ENCODE assay signal across 14 cellular contexts in the genomic region with DNA sequence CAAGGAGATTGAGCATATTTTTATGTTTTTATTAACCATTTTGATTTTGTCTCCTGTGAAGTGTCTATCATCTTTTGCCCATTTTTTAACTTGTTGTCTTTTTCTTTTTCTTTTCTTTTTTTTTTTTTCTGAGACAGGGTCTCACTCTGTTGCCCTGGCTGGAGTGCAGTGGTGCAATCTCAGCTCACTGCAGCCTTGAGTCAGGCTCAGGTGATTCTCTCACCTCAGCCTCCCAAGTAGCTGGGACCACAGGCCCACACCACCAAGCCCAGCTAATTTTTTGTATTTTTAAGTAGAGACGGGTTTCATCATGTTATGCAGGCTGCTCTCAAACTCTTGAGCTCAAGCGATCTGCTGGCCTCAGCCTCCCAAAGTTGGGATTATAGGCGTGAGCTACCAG. TPM values are rescaled to one million over a fixed set of nuclear protein-coding genes. Genes with fewer than 3 reads are reported as not detected.
DNase-seq lines count a peak whose midpoint lies in the region; ATAC-seq, FAIRE-seq and TF ChIP-seq lines count a peak whose summit lies in the region.
"Had no signal": no experiment of that assay in that cellular context is flagged by ENCODE, and none has a peak within 500 bp of the region (broad histone marks: within the 10 kb centered on the region; RNA-seq: fewer than 3 reads in every experiment).

No MANE protein-coding gene starts in this region.

- H3K27ac Mint-ChIP-seq in CD4-positive, CD25-positive, alpha-beta regulatory T cell, result peak overlapping the region; percentile 92 to 93 (median 93)
- H3K27ac Mint-ChIP-seq in naive thymus-derived CD4-positive, alpha-beta T cell, result peak overlapping the region; percentile 91 to 98 (median 94)

- H3K27me3 Mint-ChIP-seq in CD4-positive, CD25-positive, alpha-beta regulatory T cell, result no peaks in the 10 kb centered on the region
- H3K27me3 Mint-ChIP-seq in naive thymus-derived CD4-positive, alpha-beta T cell, result no peaks in the 10 kb centered on the region

- peak overlapping the region; percentile 62 for H3K9ac ChIP-seq in DND-41 (ENCODE audit: low read depth, low read length)

- H3K9me3 Mint-ChIP-seq in CD4-positive, CD25-positive, alpha-beta regulatory T cell, result peaks cover 0 to 3% (median 0%) of the 10 kb centered on the region in 7 donors
- peaks cover 0 to 5% (median 3%) of the 10 kb centered on the region in 11 donors for H3K9me3 Mint-ChIP-seq in naive thymus-derived CD4-positive, alpha-beta T cell

- H3K4me1 Mint-ChIP-seq in CD4-positive, CD25-positive, alpha-beta regulatory T cell, result peaks cover 5 to 74% (median 29%) of the 10 kb centered on the region in 4 donors
- peaks cover 47 to 80% (median 54%) of the 10 kb centered on the region in 7 donors for H3K4me1 Mint-ChIP-seq in naive thymus-derived CD4-positive, alpha-beta T cell

- H3K27ac ChIP-seq in CD4-positive, CD25-positive, alpha-beta regulatory T cell (ENCODE audit: insufficient read depth, low read length, poor library complexity, severe bottlenecking), result peak overlapping the region; percentile 87
- peak overlapping the region; percentile 82; the same call in 1 of the 2 replicates for H3K27ac ChIP-seq in DND-41 (ENCODE audit: low read length)
- H3K27ac ChIP-seq in naive thymus-derived CD4-positive, alpha-beta T cell (ENCODE audit: low read depth, low read length), result peak overlapping the region; percentile 82

- TF ChIP-seq POLR2A in GM12892 (IDR thresholded peaks at IDR 0.05; ENCODE audit: low read depth, low read length), result no peak

- H3K36me3 ChIP-seq in CD4-positive, CD25-positive, alpha-beta regulatory T cell (ENCODE audit: control insufficient read depth, insufficient read depth, low read length), result no peaks in the 10 kb centered on the region
- H3K36me3 ChIP-seq in DND-41 (ENCODE audit: insufficient read depth, low read length), result no peaks in the 10 kb centered on the region; the same call in 1 of the 2 replicates
- peaks cover 0 to 5% (median 0%) of the 10 kb centered on the region in 3 experiments for H3K36me3 ChIP-seq in naive thymus-derived CD4-positive, alpha-beta T cell (ENCODE audit: control insufficient read depth in 2 of 3, insufficient read depth in 3 of 3, low read length in 3 of 3)

- no peak for TF ChIP-seq CTCF in DND-41 (IDR thresholded peaks at IDR 0.05; ENCODE audit: borderline replicate concordance, extremely low read depth, low read length, poor library complexity, severe bottlenecking)

- H3K4me1 ChIP-seq in CD4-positive, CD25-positive, alpha-beta regulatory T cell (ENCODE audit: control insufficient read depth, insufficient read depth, low read length, poor library complexity, severe bottlenecking), result peaks cover 64% of the 10 kb centered on the region
- peaks cover 40% of the 10 kb centered on the region for H3K4me1 ChIP-seq in DND-41 (ENCODE audit: insufficient read depth, low read length)
- H3K4me1 ChIP-seq in naive thymus-derived CD4-positive, alpha-beta T cell (ENCODE audit: control insufficient read depth in 2 of 2, insufficient read depth in 2 of 2, low read length in 2 of 2), result peaks cover 56 to 60% of the 10 kb centered on the region in 2 donors

- no peaks in the 10 kb centered on the region for H3K27me3 ChIP-seq in CD4-positive, CD25-positive, alpha-beta regulatory T cell (ENCODE audit: control insufficient read depth, insufficient read depth, low read length)
- H3K27me3 ChIP-seq in DND-41 (ENCODE audit: insufficient read depth, low read length, poor library complexity), result no peaks in the 10 kb centered on the region
- H3K27me3 ChIP-seq in naive thymus-derived CD4-positive, alpha-beta T cell (ENCODE audit: control insufficient read depth in 2 of 2, insufficient read depth in 2 of 2, low read length in 2 of 2), result no peaks in the 10 kb centered on the region
- H3K27me3 ChIP-seq: testis had no signal

- no peaks in the 10 kb centered on the region for H3K9me3 ChIP-seq in CD4-positive, CD25-positive, alpha-beta regulatory T cell (ENCODE audit: control insufficient read depth in 2 of 2, low read length in 2 of 2)
- peaks cover 4% of the 10 kb centered on the region for H3K9me3 ChIP-seq in DND-41 (ENCODE audit: insufficient read depth, low read length, severe bottlenecking)
- no peaks in the 10 kb centered on the region for H3K9me3 ChIP-seq in naive thymus-derived CD4-positive, alpha-beta T cell (ENCODE audit: control insufficient read depth in 2 of 3, low read length in 3 of 3)
- H3K9me3 ChIP-seq: testis had no signal

- FAIRE-seq in GM12892 (lab: Jason Lieb, UNC), result no peak
- FAIRE-seq: D721Med had no signal

- peak overlapping the region; percentile 76 for H3K4me2 ChIP-seq in DND-41 (ENCODE audit: insufficient read depth, low read length)

- H3K79me2 ChIP-seq in DND-41 (ENCODE audit: insufficient read depth, low read length), result peaks cover 33% of the 10 kb centered on the region

- CTCF ChIA-PET in naive thymus-derived CD4-positive, alpha-beta T cell (lab: Charles Lee), result interaction anchor here (0.6 to 1.0 kb wide), 5 partner anchors 11 to 125 kb away, joined by 3 to 6 read pairs (median 4); a partner anchor contains a TSS

- peak overlapping the region; percentile 83 to 89 (median 86) for H3K4me3 Mint-ChIP-seq in CD4-positive, CD25-positive, alpha-beta regulatory T cell
- peak overlapping the region; percentile 82 to 96 (median 88) for H3K4me3 Mint-ChIP-seq in naive thymus-derived CD4-positive, alpha-beta T cell

- peak overlapping the region; percentile 82 for H2AFZ ChIP-seq in DND-41 (ENCODE audit: low read depth, low read length)

- POLR2A ChIA-PET in naive thymus-derived CD4-positive, alpha-beta T cell (lab: Charles Lee), result interaction anchor here (0.8 to 7.6 kb wide), 10 partner anchors 8 to 96 kb away, joined by 3 to 100 read pairs (median 4); no protein-coding TSS in a partner anchor

- no peak for ATAC-seq in CD4-positive, CD25-positive, alpha-beta regulatory T cell (ENCODE audit: low read depth in 2 of 2)
- no peak for ATAC-seq in DND-41 (ENCODE audit: insufficient read depth, low read depth)
- ATAC-seq in naive thymus-derived CD4-positive, alpha-beta T cell, result no peak
- ATAC-seq in HG02885 (IDR thresholded peaks at IDR 0.05; ENCODE audit: poor library complexity, unreplicated experiment), result no peak
- no peak for ATAC-seq in GM18498 (IDR thresholded peaks at IDR 0.05; ENCODE audit: unreplicated experiment)
- no peak for ATAC-seq in GM21526 (IDR thresholded peaks at IDR 0.05; ENCODE audit: low FRiP score, unreplicated experiment)
- ATAC-seq: left ventricle myocardium superior had no signal

- H4K20me1 ChIP-seq in DND-41 (ENCODE audit: insufficient read depth, low read length), result no peaks in the 10 kb centered on the region

- peak overlapping the region; percentile 86 for H3K4me3 ChIP-seq in CD4-positive, CD25-positive, alpha-beta regulatory T cell (ENCODE audit: low read depth, low read length)
- peak overlapping the region in 1 of 2 experiments; percentile 61; a peak in 2 of 4 replicates for H3K4me3 ChIP-seq in DND-41 (ENCODE audit: low read depth in 1 of 2, low read length in 2 of 2)
- H3K4me3 ChIP-seq in naive thymus-derived CD4-positive, alpha-beta T cell (ENCODE audit: low read length), result peak overlapping the region; percentile 66
- H3K4me3 ChIP-seq: testis had no signal

- DNase-seq in CD4-positive, CD25-positive, alpha-beta regulatory T cell, result no peak
- DNase-seq in DND-41 (no peak), GM12892 (ENCODE audit: insufficient read length) (no peak)
- DNase-seq in activated CD8-positive, alpha-beta memory T cell treated with anti-CD3 and anti-CD28 coated beads, Interleukin-2, amount 50 U/mL, for 48 hours, result peak; percentile 22
- DNase-seq in naive thymus-derived CD4-positive, alpha-beta T cell, result no peak
- DNase-seq: glutamatergic neuron; left ventricle myocardium superior; NCI-H774; stimulated activated CD4-positive, alpha-beta T cell treated with anti-CD3 and anti-CD28 coated beads, Interleukin-2, amount 100 ng/mL, for 48 hours; testis had no signal

- intact Hi-C loops in naive thymus-derived CD4-positive, alpha-beta T cell (cut with micrococcal nuclease), result no loop called here

- peaks cover 3% of the 10 kb centered on the region for H3K36me3 Mint-ChIP-seq in CD4-positive, CD25-positive, alpha-beta regulatory T cell
- peaks cover 0 to 21% (median 9%) of the 10 kb centered on the region in 5 donors for H3K36me3 Mint-ChIP-seq in naive thymus-derived CD4-positive, alpha-beta T cell

RNA-seq across cellular contexts. Expression of a gene that starts 4.6 kb away (rescaled TPM):
- total RNA-seq in CD4-positive, CD25-positive, alpha-beta regulatory T cell, result 242 TPM
- polyA plus RNA-seq in CD4-positive, CD25-positive, alpha-beta regulatory T cell, result 100 to 1,000 TPM; 142 to 151 (median 145) TPM
- 100 to 1,000 TPM; 211 to 300 (median 282) TPM for total RNA-seq in naive thymus-derived CD4-positive, alpha-beta T cell
- polyA plus RNA-seq in naive thymus-derived CD4-positive, alpha-beta T cell, result 100 to 1,000 TPM; 152 to 164 TPM
- 77.1 TPM for polyA plus RNA-seq in GM12892 (2012; ENCODE audit: missing spikeins)

RNA-seq across cellular contexts. Expression of a gene that starts 46.2 kb away (rescaled TPM):
- 61.7 TPM for total RNA-seq in CD4-positive, CD25-positive, alpha-beta regulatory T cell
- polyA plus RNA-seq in CD4-positive, CD25-positive, alpha-beta regulatory T cell, result 1 to 10 TPM; 7.6 to 8.6 (median 8.4) TPM
- total RNA-seq in naive thymus-derived CD4-positive, alpha-beta T cell, result 100 to 1,000 TPM in 1 of 5 experiments, 10 to 100 TPM in 4; 22.7 to 269 (median 59.6) TPM
- polyA plus RNA-seq in naive thymus-derived CD4-positive, alpha-beta T cell, result 10 to 100 TPM in 1 of 2 donors, 1 to 10 TPM in 1; 5.9 to 11.3 TPM
- polyA plus RNA-seq in GM12892 (2012; ENCODE audit: missing spikeins), result 27.8 TPM
